Comparison of ENCODE assay signal across 8 cellular contexts in the genomic region with DNA sequence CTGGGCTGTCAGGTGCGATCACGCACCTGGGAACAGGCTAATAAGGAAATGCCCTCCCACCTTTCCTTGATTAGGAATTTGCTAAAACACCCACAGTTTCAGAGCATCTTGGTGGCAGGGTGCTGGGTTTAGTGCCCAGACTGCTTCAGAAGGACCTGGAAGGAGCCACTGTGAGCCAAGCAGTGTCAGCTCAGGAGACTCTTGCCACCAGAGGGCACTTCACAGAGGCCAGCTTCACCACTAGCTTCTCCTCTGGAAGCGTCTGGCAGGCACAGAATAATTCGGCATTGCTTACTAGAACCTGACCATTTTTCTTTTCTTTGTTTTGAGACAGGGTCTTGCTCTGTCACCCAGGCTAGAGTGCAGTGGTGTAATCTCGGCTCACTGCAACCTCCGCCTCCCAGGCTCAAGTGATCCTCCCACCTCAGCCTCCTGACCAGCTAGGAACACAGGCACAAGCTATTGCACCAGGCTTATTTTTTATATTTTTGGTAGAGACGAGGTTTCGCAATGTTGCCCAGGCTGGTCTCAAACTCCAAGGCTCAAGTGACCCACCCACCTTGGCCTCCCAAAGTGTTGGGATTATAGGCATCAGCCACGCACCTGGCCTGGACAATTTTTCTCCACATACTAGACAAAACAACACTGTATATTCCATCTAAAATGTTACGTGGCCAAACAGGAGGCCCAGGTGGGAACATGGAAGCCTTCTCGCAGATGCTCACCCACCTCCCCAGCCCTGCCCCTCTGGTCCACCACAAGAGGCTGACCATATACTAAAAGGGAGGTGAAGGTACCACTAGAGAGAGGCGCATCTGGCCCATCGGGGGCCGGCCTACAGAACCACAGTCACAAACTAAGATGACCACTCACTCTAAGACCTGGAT. TPM values are rescaled to one million over a fixed set of nuclear protein-coding genes. Genes with fewer than 3 reads are reported as not detected.
DNase-seq lines count a peak whose midpoint lies in the region; ATAC-seq, FAIRE-seq and TF ChIP-seq lines count a peak whose summit lies in the region.

No MANE protein-coding gene starts in this region.

- DNase-seq in OCI-M1 (lab: John Stamatoyannopoulos, UW) (peak; percentile 19), endothelial cell of umbilical vein (ENCODE audit: low read depth, low spot score) (peak; percentile 19), posterior vena cava (ENCODE audit: low spot score) (peak; percentile 54), NCI-H1694 (lab: John Stamatoyannopoulos, UW) (no peak), DMS153 (lab: John Stamatoyannopoulos, UW) (no peak)

- TF ChIP-seq CTCF in GM12873 (IDR thresholded peaks at IDR 0.05; ENCODE audit: insufficient read depth, low read depth, low read length, missing control alignments) (peak; percentile 61), endothelial cell of umbilical vein (IDR thresholded peaks at IDR 0.05; ENCODE audit: extremely low read depth in 1 of 2, insufficient read depth in 1 of 2, low read depth in 1 of 2, low read length in 2 of 2) (peak; percentile 31 to 65)

- dilution Hi-C loops in endothelial cell of umbilical vein (cut with MboI; ENCODE audit: extremely low pct_ligation_motif_present, low sequenced_read_pairs) = no loop called here

- intact Hi-C loops in endothelial cell of umbilical vein (cut with micrococcal nuclease) (no loop called here), posterior vena cava (cut with DNase I) (no loop called here)

- no peaks in the 10 kb centered on the region for H3K27me3 ChIP-seq in endothelial cell of umbilical vein (ENCODE audit: control insufficient read depth in 2 of 2, insufficient read depth in 2 of 2, low read length in 2 of 2)

- H3K9me3 ChIP-seq in endothelial cell of umbilical vein (replicated peaks; ENCODE audit: control insufficient read depth, insufficient read depth, low read length) = no peaks in the 10 kb centered on the region

- H4K20me1 ChIP-seq in endothelial cell of umbilical vein (replicated peaks; ENCODE audit: control insufficient read depth, extremely low read depth, insufficient read depth, low read length) = no peaks in the 10 kb centered on the region

- POLR2A ChIA-PET in endothelial cell of umbilical vein (lab: Charles Lee) = interaction anchor here (1.6 kb wide), 1 partner anchor 15 kb away, joined by 4 read pairs; the partner anchor contains the start of gene GRK4

- H3K27ac ChIP-seq in endothelial cell of umbilical vein (ENCODE audit: insufficient read depth, low read depth, low read length) = no peak overlapping the region

- H3K4me2 ChIP-seq in endothelial cell of umbilical vein (ENCODE audit: insufficient read depth, low read length) = no peak overlapping the region

- TF ChIP-seq POLR2A in endothelial cell of umbilical vein (IDR thresholded peaks at IDR 0.05; ENCODE audit: low read depth, low read length) = no peak

- BruUV-seq in endothelial cell of umbilical vein (replicated peaks; lab: Mats Ljungman, UMichigan) = no TSS peak

- peaks cover 2% of the 10 kb centered on the region for H3K79me2 ChIP-seq in endothelial cell of umbilical vein (ENCODE audit: control insufficient read depth, insufficient read depth, low read length)

- H3K36me3 ChIP-seq in endothelial cell of umbilical vein (ENCODE audit: control insufficient read depth in 2 of 2, extremely low read depth in 1 of 2, insufficient read depth in 2 of 2, low read length in 2 of 2) = peaks cover 30 to 60% of the 10 kb centered on the region in 2 experiments

- no peaks in the 10 kb centered on the region for H3K9me1 ChIP-seq in endothelial cell of umbilical vein (replicated peaks; ENCODE audit: control insufficient read depth, extremely low read depth, insufficient read depth, low read length)

- ATAC-seq in HG02981 (IDR thresholded peaks at IDR 0.05; ENCODE audit: unreplicated experiment) (no peak), GM21529 (IDR thresholded peaks at IDR 0.05; ENCODE audit: unreplicated experiment) (no peak)

- no peak overlapping the region for H3K4me3 ChIP-seq in endothelial cell of umbilical vein (replicated peaks in 1 of 3; ENCODE audit: insufficient read depth in 1 of 3, low read depth in 1 of 3, low read length in 3 of 3)

- FAIRE-seq in endothelial cell of umbilical vein (lab: Jason Lieb, UNC) = peak; percentile 50

- no peaks in the 10 kb centered on the region for H3K4me1 ChIP-seq in endothelial cell of umbilical vein (ENCODE audit: control insufficient read depth, extremely low read depth, insufficient read depth, low read length)

- CTCF ChIA-PET in endothelial cell of umbilical vein (lab: Charles Lee) = interaction anchor here (1.0 to 3.0 kb wide), 6 partner anchors 10 to 185 kb away, joined by 3 to 21 read pairs (median 4); partner anchors contain the start of genes GRK4 and NOP14

- H3K9ac ChIP-seq in endothelial cell of umbilical vein (replicated peaks; ENCODE audit: extremely low read depth, insufficient read depth, low read length) = no peak overlapping the region

- no peak overlapping the region for H2AFZ ChIP-seq in endothelial cell of umbilical vein (ENCODE audit: low read depth, low read length)

TF ChIP-seq in endothelial cell of umbilical vein, 7 proteins besides CTCF, POLR2A, EP300 and RAD21:
- no peak for TF ChIP-seq GATA2 (IDR thresholded peaks at IDR 0.05; ENCODE audit: insufficient read depth, insufficient read length, low read depth, low read length)
- TF ChIP-seq POLR2AphosphoS5 (IDR thresholded peaks at IDR 0.05; ENCODE audit: insufficient read depth, low read depth, low read length) = peak; percentile 14

RNA-seq across cellular contexts. Expression of gene NOP14, which starts 14.1 kb away (rescaled TPM):
- 40.3 and 45.2 TPM in 2 replicates for total RNA-seq in endothelial cell of umbilical vein
- 7.1 and 9.5 TPM in 2 replicates for polyA plus RNA-seq in endothelial cell of umbilical vein
- polyA plus RNA-seq in endothelial cell of umbilical vein (2011; cell fraction: cytosol; rRNA removed) = 12.1 and 14.3 TPM in 2 replicates
- 20.1 and 28.5 TPM in 2 replicates for polyA plus RNA-seq in endothelial cell of umbilical vein (2011; cell fraction: nucleus; rRNA removed)
- polyA plus RNA-seq in endothelial cell of umbilical vein (2012) = 31.7 and 40.3 TPM in 2 replicates
- polyA minus RNA-seq in endothelial cell of umbilical vein = 10.6 and 12.6 TPM in 2 replicates
- polyA minus RNA-seq in endothelial cell of umbilical vein (2011; cell fraction: cytosol; rRNA and poly(A)+ RNA removed) = 13.4 TPM
- 8.8 and 9.5 TPM in 2 replicates for polyA minus RNA-seq in endothelial cell of umbilical vein (2011; cell fraction: nucleus; rRNA and poly(A)+ RNA removed)
- total RNA-seq in posterior vena cava = 10 to 100 TPM; 16.1 to 20.5 TPM

RNA-seq across cellular contexts. Expression of gene GRK4, which starts 14.2 kb away (rescaled TPM):
- total RNA-seq in endothelial cell of umbilical vein = 5.9 and 6.3 TPM in 2 replicates
- 3.1 and 3.2 TPM in 2 replicates for polyA plus RNA-seq in endothelial cell of umbilical vein
- 3.3 and 3.5 TPM in 2 replicates for polyA plus RNA-seq in endothelial cell of umbilical vein (2011; cell fraction: cytosol; rRNA removed)
- polyA plus RNA-seq in endothelial cell of umbilical vein (2011; cell fraction: nucleus; rRNA removed) = 3.2 and 3.9 TPM in 2 replicates
- 3.7 and 4.6 TPM in 2 replicates for polyA plus RNA-seq in endothelial cell of umbilical vein (2012)
- 3.3 and 4.4 TPM in 2 replicates for polyA minus RNA-seq in endothelial cell of umbilical vein
- 1.2 TPM for polyA minus RNA-seq in endothelial cell of umbilical vein (2011; cell fraction: cytosol; rRNA and poly(A)+ RNA removed)
- polyA minus RNA-seq in endothelial cell of umbilical vein (2011; cell fraction: nucleus; rRNA and poly(A)+ RNA removed) = 2.0 and 2.6 TPM in 2 replicates
- 1 to 10 TPM; 5.6 to 8.0 TPM for total RNA-seq in posterior vena cava

Comparison
In these comparisons a context has a peak if more than half of its experiments do, and no peak if none do; other contexts are left out.
1. DNase-seq: peak in OCI-M1 (single experiment), endothelial cell of umbilical vein (single experiment) and posterior vena cava (single experiment); none in NCI-H1694 (single experiment) and DMS153 (single experiment).